ENCODE assay signal across 20 cellular contexts in the genomic region with DNA sequence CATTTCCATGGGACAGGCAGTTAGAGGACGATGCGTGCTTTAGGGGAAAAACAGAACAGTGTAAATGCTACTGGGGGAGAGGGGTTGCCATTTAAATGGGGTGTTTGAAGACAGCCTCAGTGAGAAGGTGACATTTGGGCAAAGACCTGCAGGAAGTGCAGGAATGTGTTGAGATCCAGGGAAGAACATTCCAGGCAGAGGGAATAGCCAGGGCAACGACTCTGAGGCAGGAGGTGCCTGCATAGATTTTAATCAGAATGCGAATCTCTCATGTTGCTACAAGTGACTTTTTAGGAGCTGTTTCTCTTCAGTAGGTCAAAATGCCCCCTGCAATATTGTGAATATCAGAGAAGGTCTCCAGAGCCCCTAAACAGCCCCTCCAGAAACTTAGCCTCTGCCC.
"Had no signal": no experiment of that assay in that cellular context is flagged by ENCODE, and none has a peak within 500 bp of the region (broad histone marks: within the 10 kb centered on the region; RNA-seq: fewer than 3 reads in every experiment).

No MANE protein-coding gene starts in this region.

- H3K4me3 Mint-ChIP-seq: naive thymus-derived CD4-positive, alpha-beta T cell; nephron; stimulated activated naive B cell treated with anti-CD40 and anti-IgM and Interleukin-4, amounts not matched to agents 10 μg/mL and 1 μg/mL and 100 μg/mL, for 72 hours; stimulated activated naive CD8-positive, alpha-beta T cell treated with anti-CD3 and anti-CD28 coated beads, Interleukin-15, Interleukin-2, amounts not matched to agents 100 ng/mL and 50 ng/mL, for 24 hours had no signal

- H3K36me3 ChIP-seq: left lung, ovary, spleen, thoracic aorta, tibial nerve, upper lobe of left lung had no signal

- ATAC-seq: left lung; naive thymus-derived CD4-positive, alpha-beta T cell; psoas muscle; right cardiac atrium; stimulated activated naive B cell treated with anti-CD40 and anti-IgM and Interleukin-4, amounts not matched to agents 10 μg/mL and 1 μg/mL and 100 μg/mL, for 72 hours had no signal

- H3K9me3 Mint-ChIP-seq: naive thymus-derived CD4-positive, alpha-beta T cell; nephron; stimulated activated naive B cell treated with anti-CD40 and anti-IgM and Interleukin-4, amounts not matched to agents 10 μg/mL and 1 μg/mL and 100 μg/mL, for 72 hours; stimulated activated naive CD8-positive, alpha-beta T cell treated with anti-CD3 and anti-CD28 coated beads, Interleukin-15, Interleukin-2, amounts not matched to agents 100 ng/mL and 50 ng/mL, for 24 hours had no signal

- H3K9me3 ChIP-seq: left lung, ovary, psoas muscle, spleen, thoracic aorta, tibial nerve, upper lobe of left lung had no signal

- H3K36me3 Mint-ChIP-seq: naive thymus-derived CD4-positive, alpha-beta T cell; stimulated activated naive B cell treated with anti-CD40 and anti-IgM and Interleukin-4, amounts not matched to agents 10 μg/mL and 1 μg/mL and 100 μg/mL, for 72 hours had no signal

- H3K4me1 ChIP-seq: psoas muscle, tibial nerve had no signal

- H3K27ac Mint-ChIP-seq: naive thymus-derived CD4-positive, alpha-beta T cell; nephron; stimulated activated naive B cell treated with anti-CD40 and anti-IgM and Interleukin-4, amounts not matched to agents 10 μg/mL and 1 μg/mL and 100 μg/mL, for 72 hours; stimulated activated naive CD8-positive, alpha-beta T cell treated with anti-CD3 and anti-CD28 coated beads, Interleukin-15, Interleukin-2, amounts not matched to agents 100 ng/mL and 50 ng/mL, for 24 hours had no signal

- H3K4me3 ChIP-seq: left lung, ovary, psoas muscle, skin epidermis, spleen, thoracic aorta, tibial nerve, upper lobe of left lung had no signal

- H3K27me3 ChIP-seq: left lung, ovary, spleen, tibial nerve, upper lobe of left lung had no signal

- H3K27ac ChIP-seq: left lung, ovary, psoas muscle, skin epidermis, spleen, thoracic aorta, tibial nerve, upper lobe of left lung had no signal

- DNase-seq: cortex of kidney; effector CD4-positive, alpha-beta T cell; head of caudate nucleus; kidney; left lung; mesenchymal stem cell; midbrain; naive thymus-derived CD4-positive, alpha-beta T cell; occipital lobe; ovary; psoas muscle; spleen; stimulated activated naive B cell treated with anti-CD40 and anti-IgM and Interleukin-4, amounts not matched to agents 10 μg/mL and 1 μg/mL and 100 μg/mL, for 72 hours had no signal
